In the genomic region with DNA sequence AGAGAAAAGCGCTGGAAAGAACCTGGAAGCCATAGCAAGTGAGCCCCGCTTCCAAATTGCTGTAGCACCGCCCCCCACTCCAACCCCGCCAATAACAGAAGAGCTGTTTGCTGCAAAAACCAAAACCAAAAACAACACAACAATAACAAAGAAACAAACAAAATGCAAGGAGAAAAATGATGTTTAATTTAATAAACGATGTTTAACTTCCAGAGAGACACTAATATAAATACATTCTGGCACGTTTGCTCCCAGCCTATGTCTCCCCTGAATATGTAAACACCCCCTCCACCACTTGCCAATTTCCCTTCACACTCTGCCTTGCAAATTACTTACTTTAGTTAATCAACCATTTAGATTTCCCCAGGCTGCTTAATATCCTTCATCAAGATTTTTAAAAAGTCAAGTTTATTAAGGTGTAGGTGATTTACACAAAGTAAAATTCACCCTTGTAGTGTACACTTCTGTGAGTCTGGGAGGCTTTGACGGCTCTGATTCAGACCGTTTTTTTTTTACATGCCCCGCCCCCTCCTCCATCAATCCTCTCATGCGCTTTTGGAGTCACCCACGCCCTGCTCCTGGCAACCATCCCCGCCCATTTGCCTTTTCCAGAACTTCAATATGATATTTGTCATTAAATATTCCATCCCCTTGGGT, we compare ENCODE assay signal across 8 cellular contexts. TPM values are rescaled to one million over a fixed set of nuclear protein-coding genes. Genes with fewer than 3 reads are reported as not detected.
DNase-seq lines count a peak whose midpoint lies in the region; ATAC-seq and TF ChIP-seq lines count a peak whose summit lies in the region.

No MANE protein-coding gene starts in this region.

- intact Hi-C loops in transverse colon (cut with DNase I; ENCODE audit: low total_unique reads), result no loop called here

- no peaks in the 10 kb centered on the region for H3K27me3 ChIP-seq in esophagus (ENCODE audit: control insufficient read depth in 1 of 2, insufficient read depth in 2 of 2, low read length in 2 of 2)
- H3K27me3 ChIP-seq in mononuclear cell (ENCODE audit: insufficient read depth, low read length), result no peaks in the 10 kb centered on the region
- no peaks in the 10 kb centered on the region for H3K27me3 ChIP-seq in transverse colon

- TF ChIP-seq POLR2A in transverse colon (IDR thresholded peaks at IDR 0.05), result no peak

- H3K9me3 ChIP-seq in esophagus (ENCODE audit: control insufficient read depth in 2 of 2, insufficient read depth in 1 of 2, low read depth in 1 of 2, low read length in 1 of 2) (no peaks in the 10 kb centered on the region), mononuclear cell (ENCODE audit: low read depth, low read length) (no peaks in the 10 kb centered on the region), transverse colon (no peaks in the 10 kb centered on the region)

- peak; percentile 5 for DNase-seq in NCI-H146 treated with DMSO at 0.1 percent for 48 hours (lab: John Stamatoyannopoulos, UW; ENCODE audit: unreplicated experiment)
- DNase-seq in NCI-H146 (lab: John Stamatoyannopoulos, UW), result no peak
- peak; percentile 93 for DNase-seq in NCI-H1694 (lab: John Stamatoyannopoulos, UW)
- peak; percentile 10 for DNase-seq in activated CD4-positive, alpha-beta T cell treated with anti-CD3 and anti-CD28 coated beads, Interleukin-2, amount 50 U/mL, for 1 hour
- DNase-seq in transverse colon, result no peak

- peaks cover 0 to 5% of the 10 kb centered on the region in 2 donors for H3K36me3 ChIP-seq in esophagus (ENCODE audit: control insufficient read depth in 2 of 2, insufficient read depth in 2 of 2, low read length in 1 of 2)
- no peaks in the 10 kb centered on the region for H3K36me3 ChIP-seq in transverse colon

- in situ Hi-C loops in transverse colon (cut with MboI; ENCODE audit: low pct_ligation_motif_present in 1 of 4, low pct_unique_long_range_greater_than_20kb in 1 of 4, low sequenced_read_pairs in 3 of 4), result loop anchor here in 2 of 4 donors (10.0 kb wide), 1 partner anchor 95 kb away; no protein-coding TSS in a partner anchor

- H3K4me1 ChIP-seq in esophagus (ENCODE audit: control insufficient read depth in 2 of 2, insufficient read depth in 2 of 2, low read length in 1 of 2) (peaks cover 0 to 4% of the 10 kb centered on the region in 2 donors), mononuclear cell (ENCODE audit: insufficient read depth, low read length) (peaks cover 15% of the 10 kb centered on the region), transverse colon (peaks cover 9 to 19% (median 15%) of the 10 kb centered on the region in 4 donors)

- no peak for TF ChIP-seq CTCF in transverse colon (IDR thresholded peaks at IDR 0.05)

- ATAC-seq in GM19035 (IDR thresholded peaks at IDR 0.05; ENCODE audit: unreplicated experiment), result no peak

- TF ChIP-seq EP300 in transverse colon (IDR thresholded peaks at IDR 0.05; ENCODE audit: low read depth), result no peak

- H3K4me3 ChIP-seq in esophagus (ENCODE audit: low read depth in 1 of 2, low read length in 2 of 2), result peak overlapping the region; percentile 52 to 53
- H3K4me3 ChIP-seq in mononuclear cell (ENCODE audit: low read length), result peak overlapping the region; percentile 55
- H3K4me3 ChIP-seq in transverse colon, result peak overlapping the region; percentile 39 to 60 (median 42)

- WGBS in esophagus, 2 donors, result 0 to 1% methylated on average over 12 of the region's 12 CpGs
- 0% methylated on average over 8 to 12 of the region's 12 CpGs for WGBS in transverse colon (ENCODE audit: low coverage in 1 of 2), 2 donors

- H3K27ac ChIP-seq in esophagus (ENCODE audit: low read depth in 2 of 2, low read length in 1 of 2) (peak overlapping the region; percentile 79 to 82), transverse colon (peak overlapping the region; percentile 75 to 83 (median 79))

RNA-seq across cellular contexts. Expression of a gene that starts 0.5 kb away (rescaled TPM):
- polyA plus RNA-seq in esophagus, result 100 to 1,000 TPM in 1 of 2 donors, 10 to 100 TPM in 1; 51.4 to 112 TPM
- 23.9 TPM for total RNA-seq in mononuclear cell
- 100 to 1,000 TPM in 1 of 4 donors, 10 to 100 TPM in 2, not detected in 1; 32.8 to 108 (median 74.6) TPM for total RNA-seq in transverse colon

RNA-seq across cellular contexts. Expression of a gene that starts 19.4 kb away (rescaled TPM):
- 100 to 1,000 TPM; 155 to 478 TPM for polyA plus RNA-seq in esophagus
- total RNA-seq in mononuclear cell (0.84 TPM), transverse colon (1,000 to 10,000 TPM in 1 of 4 donors, 100 to 1,000 TPM in 3; 124 to 1,625 (median 472) TPM)

RNA-seq across cellular contexts. Expression of a gene that starts 44.2 kb away (rescaled TPM):
- under 1 TPM; 0.08 to 0.09 TPM for polyA plus RNA-seq in esophagus
- 0.84 TPM for total RNA-seq in mononuclear cell
- total RNA-seq in transverse colon, result not detected

RNA-seq across cellular contexts. Expression of a gene that starts 48.8 kb away (rescaled TPM):
- 10 to 100 TPM; 11.2 to 29.8 TPM for polyA plus RNA-seq in esophagus
- total RNA-seq in mononuclear cell, result 1.0 TPM
- total RNA-seq in transverse colon, result 10 to 100 TPM in 3 of 4 donors, not detected in 1; 12.3 to 21.3 (median 17.9) TPM

RNA-seq across cellular contexts. Expression of a gene that starts 48.9 kb away (rescaled TPM):
- polyA plus RNA-seq in esophagus, result 10 to 100 TPM; 45.6 to 58.3 TPM
- 319 TPM for total RNA-seq in mononuclear cell
- total RNA-seq in transverse colon, result 100 to 1,000 TPM in 1 of 4 donors, 10 to 100 TPM in 3; 70.2 to 319 (median 87.7) TPM

Comparison
In these comparisons a context has a peak if more than half of its experiments do, and no peak if none do; other contexts are left out.
1. DNase-seq: peak in NCI-H146 treated with DMSO at 0.1 percent for 48 hours (single experiment), NCI-H1694 (single experiment) and activated CD4-positive, alpha-beta T cell treated with anti-CD3 and anti-CD28 coated beads, Interleukin-2, amount 50 U/mL, for 1 hour (single experiment); none in NCI-H146 (single experiment) and transverse colon (single experiment).
2. RNA of a gene that starts 19.4 kb away (total RNA-seq): 124 to 1,625 TPM in transverse colon; 0.84 TPM in mononuclear cell (single experiment); every median in the first group is over 10 times any median in the second.
3. Peak in every context shown above with its lines, with median percentiles within 50 percentile points of each other: H3K4me3 ChIP-seq.